In the genomic region with DNA sequence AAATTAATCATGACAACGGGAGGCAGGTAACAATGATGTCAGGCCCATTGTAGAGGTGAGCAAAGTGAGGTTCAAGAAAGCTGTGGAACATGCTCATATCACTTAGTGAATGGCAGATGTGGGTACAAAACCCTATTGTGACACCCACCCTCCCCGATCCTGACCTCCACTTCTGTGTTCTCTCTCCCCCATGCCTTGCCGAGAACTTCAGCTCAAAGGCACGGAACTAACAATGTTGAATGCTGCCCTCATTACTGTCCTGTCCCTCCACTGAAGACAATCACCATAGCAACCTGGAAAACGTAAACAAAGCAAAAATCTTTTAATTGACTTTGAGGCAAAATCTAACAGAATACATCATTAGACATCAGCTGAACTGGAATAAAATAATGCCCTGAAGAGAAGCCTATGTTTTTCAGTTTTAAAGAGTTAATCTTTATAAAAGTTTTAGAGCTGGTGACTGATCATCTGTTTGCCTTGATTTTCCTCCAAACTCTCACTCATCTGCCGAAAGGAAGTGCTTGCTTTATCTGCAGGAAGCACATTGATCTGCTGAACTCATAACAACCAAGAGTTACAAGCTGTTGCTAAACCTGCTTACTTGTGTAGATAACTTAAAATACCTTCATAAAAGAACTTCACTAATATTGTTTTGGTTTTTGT, we compare ENCODE assay signal across 8 cellular contexts.
A peak's percentile ranks its signal among the peaks of the same experiment; 100 is the strongest.
DNase-seq lines count a peak whose midpoint lies in the region; ATAC-seq and TF ChIP-seq lines count a peak whose summit lies in the region.

No MANE protein-coding gene starts in this region.

- H3K9me3 ChIP-seq in esophagus squamous epithelium (no peaks in the 10 kb centered on the region), parathyroid adenoma (ENCODE audit: control insufficient read depth, low read length) (no peaks in the 10 kb centered on the region)

- peak overlapping the region in 3 of 4 donors; percentile 45 to 68 (median 49) for H3K27ac ChIP-seq in esophagus squamous epithelium
- H3K27ac ChIP-seq in parathyroid adenoma = peak overlapping the region; percentile 21

- H3K4me3 ChIP-seq in esophagus squamous epithelium (no peak overlapping the region), parathyroid adenoma (ENCODE audit: low read depth, low read length) (no peak overlapping the region)

- ATAC-seq in HG03432 (IDR thresholded peaks at IDR 0.05; ENCODE audit: unreplicated experiment) (no peak), GM21723 (IDR thresholded peaks at IDR 0.05; ENCODE audit: unreplicated experiment) (no peak)

- DNase-seq in ELF-1 (ENCODE audit: low read depth, low spot score) = peak; percentile 38
- peak; percentile 1 for DNase-seq in SKM-1 (lab: John Stamatoyannopoulos, UW; ENCODE audit: unreplicated experiment)
- DNase-seq in esophagus squamous epithelium (lab: John Stamatoyannopoulos, UW) = no peak
- no peak for DNase-seq in activated naive CD4-positive, alpha-beta T cell treated with anti-CD3 and anti-CD28 coated beads, Interleukin-2, amount 10 ng/mL, durations not matched to agents 7 days and 5 days
- DNase-seq in SW480 (ENCODE audit: low spot score) = no peak

- no peak overlapping the region for H3K27ac Mint-ChIP-seq in activated naive CD4-positive, alpha-beta T cell treated with anti-CD3 and anti-CD28 coated beads, Interleukin-2, amount 10 ng/mL, durations not matched to agents 7 days and 5 days

- peaks cover 12% of the 10 kb centered on the region for H3K4me1 Mint-ChIP-seq in activated naive CD4-positive, alpha-beta T cell treated with anti-CD3 and anti-CD28 coated beads, Interleukin-2, amount 10 ng/mL, durations not matched to agents 7 days and 5 days

- intact Hi-C loops in esophagus squamous epithelium (cut with DNase I) = no loop called here

- no peaks in the 10 kb centered on the region for H3K27me3 ChIP-seq in esophagus squamous epithelium
- no peaks in the 10 kb centered on the region for H3K27me3 ChIP-seq in parathyroid adenoma (ENCODE audit: control insufficient read depth, insufficient read depth, low read length)

- TF ChIP-seq POLR2A in esophagus squamous epithelium (IDR thresholded peaks at IDR 0.05) = no peak

- H3K36me3 ChIP-seq in esophagus squamous epithelium = no peaks in the 10 kb centered on the region
- H3K36me3 ChIP-seq in parathyroid adenoma (ENCODE audit: control insufficient read depth, insufficient read depth, low read length) = no peaks in the 10 kb centered on the region

- H2AFZ ChIP-seq in parathyroid adenoma = no peak overlapping the region

- no peaks in the 10 kb centered on the region for H3K36me3 Mint-ChIP-seq in activated naive CD4-positive, alpha-beta T cell treated with anti-CD3 and anti-CD28 coated beads, Interleukin-2, amount 10 ng/mL, durations not matched to agents 7 days and 5 days

- WGBS in esophagus squamous epithelium, 2 donors = 25 to 32% methylated on average over 5 to 6 of the region's 6 CpGs

- TF ChIP-seq CTCF in esophagus squamous epithelium (IDR thresholded peaks at IDR 0.05) (no peak), parathyroid adenoma (IDR thresholded peaks at IDR 0.05) (no peak)

- H3K9me3 Mint-ChIP-seq in activated naive CD4-positive, alpha-beta T cell treated with anti-CD3 and anti-CD28 coated beads, Interleukin-2, amount 10 ng/mL, durations not matched to agents 7 days and 5 days = no peaks in the 10 kb centered on the region

- H3K4me3 Mint-ChIP-seq in activated naive CD4-positive, alpha-beta T cell treated with anti-CD3 and anti-CD28 coated beads, Interleukin-2, amount 10 ng/mL, durations not matched to agents 7 days and 5 days = no peak overlapping the region

- no peak overlapping the region for H3K4me2 ChIP-seq in parathyroid adenoma (ENCODE audit: low read length)

- H3K79me2 ChIP-seq in parathyroid adenoma = no peaks in the 10 kb centered on the region

- H3K4me1 ChIP-seq in esophagus squamous epithelium = peaks cover 0 to 30% (median under 1%) of the 10 kb centered on the region in 3 donors
- no peaks in the 10 kb centered on the region for H3K4me1 ChIP-seq in parathyroid adenoma

- no peak overlapping the region for H3K9ac ChIP-seq in parathyroid adenoma

- peaks cover 15% of the 10 kb centered on the region for H3K27me3 Mint-ChIP-seq in activated naive CD4-positive, alpha-beta T cell treated with anti-CD3 and anti-CD28 coated beads, Interleukin-2, amount 10 ng/mL, durations not matched to agents 7 days and 5 days

- CTCF ChIA-PET in activated naive CD4-positive, alpha-beta T cell treated with anti-CD3 and anti-CD28 coated beads, Interleukin-2, amount 10 ng/mL, durations not matched to agents 7 days and 5 days (lab: Charles Lee) = interaction anchor here (0.7 to 0.9 kb wide), 2 partner anchors 18 to 104 kb away, joined by 3 read pairs; no protein-coding TSS in a partner anchor

Comparison
In these comparisons a context has a peak if more than half of its experiments do, and no peak if none do; other contexts are left out.
1. DNase-seq: peak in ELF-1 (single experiment) and SKM-1 (single experiment); none in esophagus squamous epithelium (single experiment), activated naive CD4-positive, alpha-beta T cell treated with anti-CD3 and anti-CD28 coated beads, Interleukin-2, amount 10 ng/mL, durations not matched to agents 7 days and 5 days (single experiment) and SW480 (single experiment).